15 cellular contexts compared by ENCODE assay signal in the genomic region with DNA sequence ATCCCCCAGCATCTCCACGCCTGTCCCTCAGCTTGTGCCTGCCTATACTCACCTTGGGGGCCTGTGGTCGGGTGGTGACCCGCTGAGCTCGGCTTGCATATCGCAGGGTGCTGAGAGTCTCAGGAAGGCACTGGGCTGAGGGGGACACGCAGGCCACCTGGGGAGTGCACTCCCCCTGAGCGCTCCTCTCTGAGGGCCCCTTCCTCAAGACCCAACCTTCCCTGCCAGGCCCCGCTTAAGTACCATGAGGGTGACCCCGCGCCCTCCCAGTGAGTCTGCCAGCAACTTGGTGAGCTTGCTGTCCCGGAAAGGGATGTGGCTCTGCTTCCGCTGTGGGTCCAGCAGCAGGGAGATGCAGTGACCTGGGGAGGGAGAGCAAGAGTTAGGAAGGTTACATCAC. TPM values are rescaled to one million over a fixed set of nuclear protein-coding genes. Genes with fewer than 3 reads are reported as not detected.
DNase-seq lines count a peak whose midpoint lies in the region; ATAC-seq and TF ChIP-seq lines count a peak whose summit lies in the region.
"Had no signal": no experiment of that assay in that cellular context is flagged by ENCODE, and none has a peak within 500 bp of the region (broad histone marks: within the 10 kb centered on the region; RNA-seq: fewer than 3 reads in every experiment).

No MANE protein-coding gene starts in this region.

- H2BK20ac ChIP-seq in H9 (ENCODE audit: low read depth, low read length, poor library complexity, severe bottlenecking): no peak overlapping the region

- H3K9ac ChIP-seq in BLaER1 treated with 17β-estradiol and CSF1 and Interleukin-3, amounts not matched to agents 10 nM and 100 nM: peak overlapping the region in 3 of 11 experiments; percentile 11 to 65 (median 15); a peak in 2 of 22 replicates
- H3K9ac ChIP-seq in neuronal stem cell (ENCODE audit: low read depth, low read length, poor library complexity): no peak overlapping the region
- H3K9ac ChIP-seq in H9 (ENCODE audit: extremely low read depth, insufficient read length, low read length): no peak overlapping the region
- H3K9ac ChIP-seq: GM23248 had no signal

- H3K27ac Mint-ChIP-seq in chondrocyte (ENCODE audit: unreplicated experiment) (no peak overlapping the region), H9 (no peak overlapping the region)
- no peak overlapping the region for H3K27ac Mint-ChIP-seq in stimulated activated naive CD8-positive, alpha-beta T cell treated with anti-CD3 and anti-CD28 coated beads, Interleukin-15, amount 100 ng/mL, for 72 hours
- H3K27ac Mint-ChIP-seq: CD4-positive, CD25-positive, alpha-beta regulatory T cell; IgD-negative memory B cell had no signal

- no peak overlapping the region for H4K91ac ChIP-seq in neuronal stem cell (ENCODE audit: low read depth, low read length, poor library complexity)
- no peak overlapping the region for H4K91ac ChIP-seq in H9 (ENCODE audit: insufficient read length, low read depth, low read length)

- H3K14ac ChIP-seq in neuronal stem cell (ENCODE audit: low read length) (no peak overlapping the region), H9 (ENCODE audit: insufficient read depth, low read length) (no peak overlapping the region; the same call in 1 of the 2 replicates)

- H3K4me3 Mint-ChIP-seq in chondrocyte (ENCODE audit: unreplicated experiment): no peak overlapping the region
- no peak overlapping the region for H3K4me3 Mint-ChIP-seq in stimulated activated naive CD8-positive, alpha-beta T cell treated with anti-CD3 and anti-CD28 coated beads, Interleukin-15, amount 100 ng/mL, for 72 hours
- no peak overlapping the region for H3K4me3 Mint-ChIP-seq in H9
- H3K4me3 Mint-ChIP-seq: IgD-negative memory B cell had no signal

- H4K8ac ChIP-seq in neuronal stem cell (ENCODE audit: low read depth, low read length): no peak overlapping the region
- no peak overlapping the region for H4K8ac ChIP-seq in H9 (replicated peaks; ENCODE audit: insufficient read length, low read depth, low read length)

- H2AK5ac ChIP-seq in neuronal stem cell (ENCODE audit: low read depth, low read length) (peak overlapping the region; percentile 17), H9 (ENCODE audit: insufficient read length, low read length) (no peak overlapping the region)

- H3K4me2 ChIP-seq in BLaER1 treated with 17β-estradiol and CSF1 and Interleukin-3, amounts not matched to agents 10 nM and 100 nM: peak overlapping the region in 8 of 11 experiments; percentile 55 to 94 (median 89); a peak in 15 of 22 replicates
- no peak overlapping the region for H3K4me2 ChIP-seq in neuronal stem cell (ENCODE audit: insufficient read depth, low read length, poor library complexity, severe bottlenecking)
- no peak overlapping the region for H3K4me2 ChIP-seq in H9 (ENCODE audit: insufficient read depth, insufficient read length, low read length)

- H2AFZ ChIP-seq in neuronal stem cell (ENCODE audit: low read length) (no peak overlapping the region), H9 (ENCODE audit: low read length) (no peak overlapping the region)
- H2AFZ ChIP-seq: GM23248 had no signal

- peaks cover 0 to 23% (median 0%) of the 10 kb centered on the region in 11 experiments; a peak in 6 of 22 replicates for H3K27me3 ChIP-seq in BLaER1 treated with 17β-estradiol and CSF1 and Interleukin-3, amounts not matched to agents 10 nM and 100 nM
- H3K27me3 ChIP-seq in neuronal stem cell (ENCODE audit: control insufficient read depth in 3 of 3, insufficient read depth in 3 of 3, low read depth in 1 of 3, low read length in 3 of 3) (peaks cover 0 to 63% (median 33%) of the 10 kb centered on the region in 3 experiments), upper lobe of right lung (peaks cover 15% of the 10 kb centered on the region), H9 (ENCODE audit: insufficient read depth, low read length) (peaks cover 3% of the 10 kb centered on the region; the same call in 1 of the 2 replicates)

- DNase-seq in chondrocyte (ENCODE audit: low spot score) (peak; percentile 72), neuronal stem cell (ENCODE audit: low spot score) (no peak), upper lobe of right lung (peak; percentile 59), H9 (no peak)
- no peak for DNase-seq in stimulated activated naive CD8-positive, alpha-beta T cell treated with anti-CD3 and anti-CD28 coated beads, Interleukin-15, amount 100 ng/mL, for 72 hours
- DNase-seq: Calu3; CD4-positive, CD25-positive, alpha-beta regulatory T cell; DMS 273 treated with DMSO at 0.1 percent for 48 hours; GM23248 had no signal

- WGBS in neuronal stem cell (ENCODE audit: extremely low coverage in 2 of 2, insufficient read length in 2 of 2, insufficient replicate concordance in 1 of 2), 2 donors: no CpG with 5 or more reads among the region's 12 CpGs
- no CpG with 5 or more reads among the region's 12 CpGs for WGBS in H9 (ENCODE audit: extremely low coverage, insufficient read length, low lambda C conversion rate)

- peaks cover 5 to 80% (median 73%) of the 10 kb centered on the region in 10 experiments; a peak in 19 of 20 replicates for H3K4me1 ChIP-seq in BLaER1 treated with 17β-estradiol and CSF1 and Interleukin-3, amounts not matched to agents 10 nM and 100 nM
- H3K4me1 ChIP-seq in neuronal stem cell (ENCODE audit: control insufficient read depth in 2 of 2, insufficient read depth in 1 of 2, low read depth in 1 of 2, low read length in 2 of 2): peaks cover 5 to 8% of the 10 kb centered on the region in 2 donors
- peaks cover 6% of the 10 kb centered on the region for H3K4me1 ChIP-seq in upper lobe of right lung
- H3K4me1 ChIP-seq in H9 (ENCODE audit: insufficient read depth, low read length): 0 out of 2 replicates have a peak, but pooled peaks cover 2% of the 10 kb centered on the region

- H3K9me3 ChIP-seq in BLaER1 treated with 17β-estradiol and CSF1 and Interleukin-3, amounts not matched to agents 10 nM and 100 nM (replicated peaks in 1 of 11): no peaks in the 10 kb centered on the region
- no peaks in the 10 kb centered on the region for H3K9me3 ChIP-seq in neuronal stem cell (replicated peaks in 1 of 2; ENCODE audit: control insufficient read depth in 2 of 2, insufficient read depth in 1 of 2, low read depth in 1 of 2, low read length in 2 of 2)
- H3K9me3 ChIP-seq in upper lobe of right lung: no peaks in the 10 kb centered on the region
- H3K9me3 ChIP-seq in H9 (ENCODE audit: control insufficient read depth, low read depth, low read length): no peaks in the 10 kb centered on the region

- H3K4me1 Mint-ChIP-seq in chondrocyte (ENCODE audit: low read depth) (peaks cover 5% of the 10 kb centered on the region), H9 (peaks cover 8 to 18% of the 10 kb centered on the region in 2 experiments)
- H3K4me1 Mint-ChIP-seq in stimulated activated naive CD8-positive, alpha-beta T cell treated with anti-CD3 and anti-CD28 coated beads, Interleukin-15, amount 100 ng/mL, for 72 hours: peaks cover 10% of the 10 kb centered on the region

- ATAC-seq in upper lobe of right lung: no peak
- ATAC-seq in stimulated activated naive CD8-positive, alpha-beta T cell treated with anti-CD3 and anti-CD28 coated beads, Interleukin-15, amount 100 ng/mL, for 72 hours: no peak
- ATAC-seq in GM18870 (IDR thresholded peaks at IDR 0.05; ENCODE audit: unreplicated experiment): no peak

- H3K18ac ChIP-seq in neuronal stem cell (ENCODE audit: low read length) (no peak overlapping the region), H9 (ENCODE audit: insufficient read length, low read depth, low read length) (no peak overlapping the region)

- H2BK5ac ChIP-seq in neuronal stem cell (ENCODE audit: low read length) (no peak overlapping the region), H9 (ENCODE audit: insufficient read length, low read length) (no peak overlapping the region)

- no peak overlapping the region for H3T11ph ChIP-seq in H9 (ENCODE audit: low read length)

- no peak overlapping the region for H2BK120ac ChIP-seq in neuronal stem cell (ENCODE audit: low read depth, low read length)
- no peak overlapping the region for H2BK120ac ChIP-seq in H9 (ENCODE audit: low read depth, low read length, poor library complexity, severe bottlenecking)

- H3K27me3 Mint-ChIP-seq in chondrocyte (ENCODE audit: low read depth) (peaks cover 9% of the 10 kb centered on the region), H9 (ENCODE audit: low read depth) (peaks cover 37% of the 10 kb centered on the region)
- H3K27me3 Mint-ChIP-seq in stimulated activated naive CD8-positive, alpha-beta T cell treated with anti-CD3 and anti-CD28 coated beads, Interleukin-15, amount 100 ng/mL, for 72 hours: peaks cover 50% of the 10 kb centered on the region

- peak overlapping the region in 4 of 11 experiments; percentile 25 to 52 (median 38); a peak in 7 of 22 replicates for H3K27ac ChIP-seq in BLaER1 treated with 17β-estradiol and CSF1 and Interleukin-3, amounts not matched to agents 10 nM and 100 nM
- no peak overlapping the region for H3K27ac ChIP-seq in neuronal stem cell (replicated peaks; ENCODE audit: low read length)
- no peak overlapping the region for H3K27ac ChIP-seq in upper lobe of right lung
- H3K27ac ChIP-seq in H9 (ENCODE audit: insufficient read length, low read depth, low read length): no peak overlapping the region
- H3K27ac ChIP-seq: GM23248 had no signal

- TF ChIP-seq CTCF in chondrocyte (IDR thresholded peaks at IDR 0.05): no peak
- no peak for TF ChIP-seq CTCF in upper lobe of right lung (IDR thresholded peaks at IDR 0.05)
- TF ChIP-seq CTCF in H9 (conservative IDR thresholded peaks at IDR 0.05): no peak

- H3K9me3 Mint-ChIP-seq in chondrocyte (ENCODE audit: low read depth): no peaks in the 10 kb centered on the region
- no peaks in the 10 kb centered on the region for H3K9me3 Mint-ChIP-seq in stimulated activated naive CD8-positive, alpha-beta T cell treated with anti-CD3 and anti-CD28 coated beads, Interleukin-15, amount 100 ng/mL, for 72 hours
- no peaks in the 10 kb centered on the region; a peak in 2 of 5 replicates for H3K9me3 Mint-ChIP-seq in H9
- H3K9me3 Mint-ChIP-seq: IgD-negative memory B cell had no signal

- H3K4ac ChIP-seq in neuronal stem cell (ENCODE audit: low read length) (no peak overlapping the region), H9 (ENCODE audit: low read depth, low read length) (no peak overlapping the region)

- intact Hi-C loops in upper lobe of right lung (cut with DNase I): no loop called here

- H3K79me2 ChIP-seq in H9 (ENCODE audit: insufficient read depth, low read length): no peaks in the 10 kb centered on the region

- H3K36me3 ChIP-seq in BLaER1 treated with 17β-estradiol and CSF1 and Interleukin-3, amounts not matched to agents 10 nM and 100 nM: peaks cover 0 to 51% (median 0%) of the 10 kb centered on the region in 11 experiments; a peak in 8 of 22 replicates
- H3K36me3 ChIP-seq in neuronal stem cell (replicated peaks in 1 of 2; ENCODE audit: control insufficient read depth in 2 of 2, insufficient read depth in 2 of 2, low read length in 2 of 2) (no peaks in the 10 kb centered on the region), upper lobe of right lung (no peaks in the 10 kb centered on the region)

- peaks cover 0 to 15% (median 0%) of the 10 kb centered on the region in 11 experiments; a peak in 2 of 22 replicates for H4K20me1 ChIP-seq in BLaER1 treated with 17β-estradiol and CSF1 and Interleukin-3, amounts not matched to agents 10 nM and 100 nM
- H4K20me1 ChIP-seq in H9 (ENCODE audit: control insufficient read depth, insufficient read depth, insufficient read length): no peaks in the 10 kb centered on the region

- H3K23ac ChIP-seq in neuronal stem cell (ENCODE audit: low read depth, low read length, poor library complexity) (peak overlapping the region; percentile 0), H9 (ENCODE audit: insufficient read length, low read depth, low read length) (no peak overlapping the region)

- no peak overlapping the region for H4K5ac ChIP-seq in H9 (ENCODE audit: insufficient read length, low read depth, low read length)

- H2BK15ac ChIP-seq in neuronal stem cell (ENCODE audit: low read length) (no peak overlapping the region), H9 (ENCODE audit: low read depth, low read length) (no peak overlapping the region)

- H3K36me3 Mint-ChIP-seq in chondrocyte (ENCODE audit: low read depth) (no peaks in the 10 kb centered on the region), H9 (ENCODE audit: insufficient read depth in 1 of 3, low read depth in 3 of 3) (peaks cover 0 to 7% (median 2%) of the 10 kb centered on the region in 3 experiments; a peak in 3 of 7 replicates)
- H3K36me3 Mint-ChIP-seq: CD4-positive, CD25-positive, alpha-beta regulatory T cell had no signal

- no peak overlapping the region for H3K56ac ChIP-seq in H9 (ENCODE audit: insufficient read length, low read depth, low read length)

- H3K23me2 ChIP-seq in H9 (ENCODE audit: insufficient read length, low read depth, low read length, poor library complexity, severe bottlenecking): peaks cover 7% of the 10 kb centered on the region

- H3K79me1 ChIP-seq in neuronal stem cell (ENCODE audit: low read depth, low read length) (no peaks in the 10 kb centered on the region), H9 (ENCODE audit: insufficient read depth, low read depth, low read length, poor library complexity, severe bottlenecking) (no peaks in the 10 kb centered on the region)

- H2BK12ac ChIP-seq in neuronal stem cell (ENCODE audit: low read length) (no peak overlapping the region), H9 (ENCODE audit: insufficient read length, low read depth, low read length) (no peak overlapping the region)

- no peak overlapping the region for H3K4me3 ChIP-seq in BLaER1 treated with 17β-estradiol and CSF1 and Interleukin-3, amounts not matched to agents 10 nM and 100 nM
- H3K4me3 ChIP-seq in neuronal stem cell (ENCODE audit: low read length in 2 of 2) (no peak overlapping the region), upper lobe of right lung (no peak overlapping the region)
- H3K4me3 ChIP-seq: GM23248 had no signal

RNA-seq across cellular contexts. Expression of a gene that starts 4.1 kb away (rescaled TPM):
- total RNA-seq in chondrocyte (0.39 to 1.4 TPM (median 0.70 TPM) in 3 replicates), upper lobe of right lung (6.2 TPM), H9 (2021) (1.8 and 3.3 TPM in 2 replicates)
- 0.18 TPM for polyA plus RNA-seq in neuronal stem cell (2013, experiment 1 of 2)
- polyA plus RNA-seq in neuronal stem cell (2013, experiment 2 of 2): 0.22 TPM
- total RNA-seq: A673; CD4-positive, CD25-positive, alpha-beta regulatory T cell; Daoy; GM23248; HT1080 had no signal
- polyA plus RNA-seq: CD4-positive, CD25-positive, alpha-beta regulatory T cell; GM23248; IgD-negative memory B cell had no signal

RNA-seq across cellular contexts. Expression of a gene that starts 16.9 kb away (rescaled TPM):
- total RNA-seq in chondrocyte: not detected in 3 replicates
- polyA plus RNA-seq in neuronal stem cell (2013, experiment 1 of 2): 0.06 TPM
- polyA plus RNA-seq in neuronal stem cell (2013, experiment 2 of 2): 0.11 TPM
- 0.67 TPM for total RNA-seq in upper lobe of right lung
- total RNA-seq in H9 (2021): 0.20 and 0.81 TPM in 2 replicates
- total RNA-seq: A673; CD4-positive, CD25-positive, alpha-beta regulatory T cell; GM23248 had no signal
- polyA plus RNA-seq: CD4-positive, CD25-positive, alpha-beta regulatory T cell; GM23248; IgD-negative memory B cell had no signal

Comparison
In these comparisons a context has a peak if more than half of its experiments do, and no peak if none do; other contexts are left out.
1. H3K4me2 ChIP-seq: peak in BLaER1 treated with 17β-estradiol and CSF1 and Interleukin-3, amounts not matched to agents 10 nM and 100 nM (8 of 11); none in neuronal stem cell (single experiment) and H9 (single experiment).
2. DNase-seq: peak in chondrocyte (single experiment) and upper lobe of right lung (single experiment); none in neuronal stem cell (single experiment), stimulated activated naive CD8-positive, alpha-beta T cell treated with anti-CD3 and anti-CD28 coated beads, Interleukin-15, amount 100 ng/mL, for 72 hours (0 of 2) and H9 (single experiment).